Comparison of ENCODE assay signal across 8 cellular contexts in genomic region chr2:85324639-85325465, GRCh38. TPM values are rescaled to one million over a fixed set of nuclear protein-coding genes. Genes with fewer than 3 reads are reported as not detected.
DNase-seq lines count a peak whose midpoint lies in the region; ATAC-seq and TF ChIP-seq lines count a peak whose summit lies in the region.

No MANE protein-coding gene starts in this region.

- intact Hi-C loops in CD8-positive, alpha-beta T cell (cut with DNase I, micrococcal nuclease), result loop anchor here (5.0 kb wide), 2 partner anchors 92 to 277 kb away; partner anchors contain the start of genes SH2D6 (in 1 of the 2) and TMEM150A (in 1 of the 2)
- intact Hi-C loops in colonic mucosa (cut with DNase I), result no loop called here
- intact Hi-C loops in posterior vena cava (cut with DNase I), result no loop called here

- no peaks in the 10 kb centered on the region for H3K9me3 Mint-ChIP-seq in CD8-positive, alpha-beta T cell
- H3K9me3 Mint-ChIP-seq in nephron progenitor cell, result no peaks in the 10 kb centered on the region

- H3K36me3 ChIP-seq in CD8-positive, alpha-beta T cell (ENCODE audit: insufficient read depth, low read length), result peaks cover 47% of the 10 kb centered on the region
- H3K36me3 ChIP-seq in colonic mucosa, result peaks cover 5% of the 10 kb centered on the region

- peaks cover 76% of the 10 kb centered on the region for H3K4me1 Mint-ChIP-seq in CD8-positive, alpha-beta T cell (ENCODE audit: low read depth)
- H3K4me1 Mint-ChIP-seq in nephron progenitor cell, result peaks cover 50% of the 10 kb centered on the region

- DNase-seq in CD8-positive, alpha-beta T cell, result peak in 1 of 7 experiments; percentile 43
- DNase-seq in MV-4-11 (lab: John Stamatoyannopoulos, UW), result peak; percentile 57
- peak; percentile 72 for DNase-seq in colonic mucosa
- no peak for DNase-seq in nephron progenitor cell
- no peak for DNase-seq in T-helper 9 cell
- no peak for DNase-seq in posterior vena cava (ENCODE audit: low spot score)
- no peak for DNase-seq in cortex of kidney (lab: John Stamatoyannopoulos, UW)

- no peaks in the 10 kb centered on the region for H3K27me3 ChIP-seq in CD8-positive, alpha-beta T cell (ENCODE audit: insufficient read depth, low read length)
- no peaks in the 10 kb centered on the region for H3K27me3 ChIP-seq in colonic mucosa

- peaks cover 80% of the 10 kb centered on the region for H3K36me3 Mint-ChIP-seq in CD8-positive, alpha-beta T cell
- peaks cover 54% of the 10 kb centered on the region for H3K36me3 Mint-ChIP-seq in nephron progenitor cell (ENCODE audit: low read depth)

- H3K4me3 Mint-ChIP-seq in CD8-positive, alpha-beta T cell, result peak overlapping the region; percentile 95
- peak overlapping the region; percentile 97 for H3K4me3 Mint-ChIP-seq in nephron progenitor cell

- CTCF ChIA-PET in CD8-positive, alpha-beta T cell (lab: Charles Lee), result interaction anchor here (0.7 to 16.6 kb wide), 7 partner anchors 11 to 531 kb away, joined by 3 to 136 read pairs (median 3); no protein-coding TSS in a partner anchor

- H3K9me3 ChIP-seq in CD8-positive, alpha-beta T cell (ENCODE audit: low read length), result no peaks in the 10 kb centered on the region
- no peaks in the 10 kb centered on the region for H3K9me3 ChIP-seq in colonic mucosa

- H3K4me1 ChIP-seq in CD8-positive, alpha-beta T cell (ENCODE audit: insufficient read depth, low read length), result peaks cover 69% of the 10 kb centered on the region
- H3K4me1 ChIP-seq in colonic mucosa, result peaks cover 11% of the 10 kb centered on the region

- H3K27ac ChIP-seq in CD8-positive, alpha-beta T cell (ENCODE audit: low read depth, low read length), result peak overlapping the region; percentile 97
- H3K27ac ChIP-seq in colonic mucosa, result peak overlapping the region; percentile 88

- H3K4me3 ChIP-seq in CD8-positive, alpha-beta T cell (ENCODE audit: low read depth, low read length), result peak overlapping the region; percentile 96
- H3K4me3 ChIP-seq in colonic mucosa, result peak overlapping the region; percentile 61

- peak overlapping the region; percentile 99 for H3K27ac Mint-ChIP-seq in CD8-positive, alpha-beta T cell
- H3K27ac Mint-ChIP-seq in nephron progenitor cell, result no peak overlapping the region

- peak overlapping the region in 1 of 2 donors; percentile 97 for H3K9ac ChIP-seq in colonic mucosa (ENCODE audit: low read depth in 2 of 2, low read length in 2 of 2)

- peak; percentile 5 for ATAC-seq in CD8-positive, alpha-beta T cell
- no peak for ATAC-seq in HG02884 (IDR thresholded peaks at IDR 0.05; ENCODE audit: unreplicated experiment)

- TF ChIP-seq CTCF in CD8-positive, alpha-beta T cell (IDR thresholded peaks at IDR 0.05), result no peak
- TF ChIP-seq CTCF in colonic mucosa (IDR thresholded peaks at IDR 0.05), result no peak
- TF ChIP-seq CTCF in nephron progenitor cell (IDR thresholded peaks at IDR 0.05), result no peak

- H3K27me3 Mint-ChIP-seq in CD8-positive, alpha-beta T cell (ENCODE audit: low read depth), result no peaks in the 10 kb centered on the region
- no peaks in the 10 kb centered on the region for H3K27me3 Mint-ChIP-seq in nephron progenitor cell (ENCODE audit: low read depth, poor library complexity)

- POLR2A ChIA-PET in CD8-positive, alpha-beta T cell (lab: Charles Lee), result interaction anchor here (0.6 to 4.3 kb wide), 4 partner anchors 11 to 518 kb away, joined by 4 to 54 read pairs (median 12); partner anchors contain the start of gene MAT2A

RNA-seq across cellular contexts. Expression of gene TGOLN2, which starts 2.9 kb away (rescaled TPM):
- total RNA-seq in CD8-positive, alpha-beta T cell, result 100 to 1,000 TPM; 127 to 128 TPM
- total RNA-seq in colonic mucosa (100 to 1,000 TPM; 140 to 162 TPM), posterior vena cava (100 to 1,000 TPM in 1 of 2 donors, 10 to 100 TPM in 1; 87.2 to 107 TPM)

RNA-seq across cellular contexts. Expression of gene RETSAT, which starts 29.5 kb away (rescaled TPM):
- total RNA-seq in CD8-positive, alpha-beta T cell, result 10 to 100 TPM; 19.0 to 19.6 TPM
- 100 to 1,000 TPM; 145 to 190 TPM for total RNA-seq in colonic mucosa
- 10 to 100 TPM; 29.2 TPM for total RNA-seq in posterior vena cava

RNA-seq across cellular contexts. Expression of gene ELMOD3, which starts 29.7 kb away (rescaled TPM):
- 10 to 100 TPM; 10.8 to 12.1 TPM for total RNA-seq in CD8-positive, alpha-beta T cell
- 10 to 100 TPM; 13.4 to 19.4 TPM for total RNA-seq in colonic mucosa
- 10 to 100 TPM; 11.2 to 13.1 TPM for total RNA-seq in posterior vena cava

Comparison
In these comparisons a context has a peak if more than half of its experiments do, and no peak if none do; other contexts are left out.
1. DNase-seq: peak in MV-4-11 (single experiment) and colonic mucosa (single experiment); none in nephron progenitor cell (single experiment), T-helper 9 cell (single experiment), posterior vena cava (single experiment) and cortex of kidney (single experiment).
2. RNA of gene RETSAT, which starts 29.5 kb away (total RNA-seq): 145 to 190 TPM in colonic mucosa; 29.2 TPM in posterior vena cava and 19.0 to 19.6 TPM in CD8-positive, alpha-beta T cell; every median in the first group is over 4 times any median in the second.
3. intact Hi-C loops: an anchor here in CD8-positive, alpha-beta T cell (5.0 kb wide); none called in colonic mucosa and posterior vena cava.